ENCODE assay signal across 8 cellular contexts in genomic region chr15:72319985-72320671, GRCh38. TPM values are rescaled to one million over a fixed set of nuclear protein-coding genes. Genes with fewer than 3 reads are reported as not detected.
A peak's percentile ranks its signal among the peaks of the same experiment; 100 is the strongest.
DNase-seq lines count a peak whose midpoint lies in the region; ATAC-seq, FAIRE-seq and TF ChIP-seq lines count a peak whose summit lies in the region.

Gene CELF6, minus strand, starts transcription at chr15:72320157. Its CDS starts 283 bp downstream, at chr15:72319874.

- DNase-seq in GM12891 (ENCODE audit: insufficient read length, low spot score) (peak; percentile 87), NCI-H526 (lab: John Stamatoyannopoulos, UW) (peak; percentile 86 to 94), dedifferentiated amniotic fluid mesenchymal stem cell (ENCODE audit: extremely low spot score) (peak; percentile 31), right lobe of liver (peak; percentile 61 to 77 (median 76))
- peak; percentile 66 to 73 for DNase-seq in activated CD4-positive, alpha-beta T cell treated with anti-CD3 and anti-CD28 coated beads, Interleukin-2, amount 50 U/mL, for 48 hours
- peak; percentile 48 to 49 for DNase-seq in stimulated activated CD4-positive, alpha-beta T cell treated with anti-CD3 and anti-CD28 coated beads, Interleukin-2, amount 100 ng/mL, for 48 hours

- 9% methylated on average over 19 of the region's 58 CpGs for WGBS in right lobe of liver (ENCODE audit: insufficient coverage, low coverage, low lambda C conversion rate, missing lambda C conversion rate)

- no peak within 1 kb of the TSS for H3K27ac ChIP-seq in right lobe of liver

- peaks cover 0 to 10% (median 0%) of the 10 kb centered on the region in 4 donors for H3K4me1 ChIP-seq in right lobe of liver

- intact Hi-C loops in right lobe of liver (cut with DNase I) = loop anchor here in 1 of 2 donors (10.0 kb wide), 1 partner anchor 355 kb away; no protein-coding TSS in a partner anchor

- H3K4me3 ChIP-seq in right lobe of liver = peak within 1 kb of the TSS; percentile 31 to 43 (median 43)

- TF ChIP-seq CTCF in right lobe of liver (IDR thresholded peaks at IDR 0.05) = no peak

- peak; percentile 92 for FAIRE-seq in GM12891 (lab: Jason Lieb, UNC)

- TF ChIP-seq POLR2A in GM12891 (IDR thresholded peaks at IDR 0.05; ENCODE audit: low read depth, low read length) (no peak), right lobe of liver (IDR thresholded peaks at IDR 0.05) (no peak)

- ATAC-seq in HG03135 (IDR thresholded peaks at IDR 0.05; ENCODE audit: unreplicated experiment) (peak; percentile 61), right lobe of liver (peak; percentile 54 to 69 (median 66)), GM18517 (IDR thresholded peaks at IDR 0.05; ENCODE audit: unreplicated experiment) (no peak)

- H3K27me3 ChIP-seq in right lobe of liver = no peaks in the 10 kb centered on the region

- no peaks in the 10 kb centered on the region for H3K9me3 ChIP-seq in right lobe of liver

- H3K36me3 ChIP-seq in right lobe of liver = no peaks in the 10 kb centered on the region

TF ChIP-seq in GM12891, 5 proteins besides CTCF, POLR2A, EP300 and RAD21:
- TF ChIP-seq PAX5 (IDR thresholded peaks at IDR 0.05; ENCODE audit: insufficient read depth, low read length, severe bottlenecking) (no peak), POU2F2 (IDR thresholded peaks at IDR 0.05; ENCODE audit: low read depth, low read length) (peak; percentile 86), POLR2AphosphoS5 (IDR thresholded peaks at IDR 0.05; ENCODE audit: low read depth, low read length) (no peak), SPI1 (IDR thresholded peaks at IDR 0.05; ENCODE audit: low read depth, low read length) (no peak), TAF1 (IDR thresholded peaks at IDR 0.05; ENCODE audit: low read depth, low read length) (no peak)

RNA-seq across cellular contexts. Expression of gene CELF6, which starts in this region (rescaled TPM):
- 0.31 TPM for polyA plus RNA-seq in GM12891 (2012; ENCODE audit: low read depth, missing spikeins)
- total RNA-seq in right lobe of liver = 1 to 10 TPM in 4 of 6 experiments, under 1 TPM in 2; 0.47 to 1.7 (median 1.2) TPM

Comparison
In these comparisons a context has a peak if more than half of its experiments do, and no peak if none do; other contexts are left out.
1. DNase-seq: peak in every context shown above with its lines; median percentile 90 in NCI-H526; 87 in GM12891; 76 in right lobe of liver; 70 in activated CD4-positive, alpha-beta T cell treated with anti-CD3 and anti-CD28 coated beads, Interleukin-2, amount 50 U/mL, for 48 hours; 48 in stimulated activated CD4-positive, alpha-beta T cell treated with anti-CD3 and anti-CD28 coated beads, Interleukin-2, amount 100 ng/mL, for 48 hours; 31 in dedifferentiated amniotic fluid mesenchymal stem cell.